Comparison of ENCODE assay signal across 1 cellular context in genomic region chr11:78161937-78162336, GRCh38.
TF ChIP-seq lines count a peak whose summit lies in the region.

No MANE protein-coding gene starts in this region.

TF ChIP-seq in SK-N-SH, 30 proteins besides CTCF, POLR2A, EP300 and RAD21 (continued from another document):
- TF ChIP-seq JUND (IDR thresholded peaks at IDR 0.05): no peak
- no peak for TF ChIP-seq IRF3 (IDR thresholded peaks at IDR 0.05; ENCODE audit: low read depth, low read length)
- peak; percentile 50 for TF ChIP-seq NFIC (IDR thresholded peaks at IDR 0.05; ENCODE audit: borderline replicate concordance)
- no peak for TF ChIP-seq FOXJ3 (CRISPR knock-in tag; IDR thresholded peaks at IDR 0.05)
- TF ChIP-seq GABPA (IDR thresholded peaks at IDR 0.05; ENCODE audit: low read depth): no peak
